Comparison of ENCODE assay signal across 1 cellular context in the genomic region with DNA sequence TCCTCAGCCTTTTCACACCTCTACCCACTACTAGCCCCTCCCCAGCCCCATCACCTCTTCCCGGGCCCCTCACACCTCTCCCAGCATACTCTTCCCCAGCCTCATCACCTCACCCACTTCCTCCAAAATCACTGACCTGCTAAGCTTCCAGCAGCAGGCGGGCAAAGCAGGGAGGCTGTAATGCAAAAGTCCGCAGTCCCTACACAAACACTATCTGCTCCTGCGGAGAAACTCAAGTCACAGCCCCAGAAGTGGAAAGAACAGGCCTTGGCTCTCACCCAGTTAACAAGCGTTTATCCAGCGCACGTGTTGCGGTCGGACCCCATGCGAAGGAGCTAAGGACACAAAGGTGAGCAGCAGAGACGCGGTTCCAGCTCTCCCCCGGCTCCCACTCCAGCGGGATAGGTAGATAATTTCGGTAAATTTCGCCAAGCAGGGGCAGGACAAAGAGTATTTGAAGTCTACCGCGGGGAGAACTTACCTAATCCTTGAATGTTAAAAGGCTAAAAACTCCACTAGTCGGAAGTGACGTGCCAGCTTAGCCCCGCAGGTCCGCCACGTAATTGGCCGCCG.
TF ChIP-seq lines count a peak whose summit lies in the region.

No MANE protein-coding gene starts in this region.

TF ChIP-seq in HEK293, 187 proteins besides CTCF, POLR2A, EP300 and RAD21 (continued from another document and continues in another):
- TF ChIP-seq, protein P1, sequence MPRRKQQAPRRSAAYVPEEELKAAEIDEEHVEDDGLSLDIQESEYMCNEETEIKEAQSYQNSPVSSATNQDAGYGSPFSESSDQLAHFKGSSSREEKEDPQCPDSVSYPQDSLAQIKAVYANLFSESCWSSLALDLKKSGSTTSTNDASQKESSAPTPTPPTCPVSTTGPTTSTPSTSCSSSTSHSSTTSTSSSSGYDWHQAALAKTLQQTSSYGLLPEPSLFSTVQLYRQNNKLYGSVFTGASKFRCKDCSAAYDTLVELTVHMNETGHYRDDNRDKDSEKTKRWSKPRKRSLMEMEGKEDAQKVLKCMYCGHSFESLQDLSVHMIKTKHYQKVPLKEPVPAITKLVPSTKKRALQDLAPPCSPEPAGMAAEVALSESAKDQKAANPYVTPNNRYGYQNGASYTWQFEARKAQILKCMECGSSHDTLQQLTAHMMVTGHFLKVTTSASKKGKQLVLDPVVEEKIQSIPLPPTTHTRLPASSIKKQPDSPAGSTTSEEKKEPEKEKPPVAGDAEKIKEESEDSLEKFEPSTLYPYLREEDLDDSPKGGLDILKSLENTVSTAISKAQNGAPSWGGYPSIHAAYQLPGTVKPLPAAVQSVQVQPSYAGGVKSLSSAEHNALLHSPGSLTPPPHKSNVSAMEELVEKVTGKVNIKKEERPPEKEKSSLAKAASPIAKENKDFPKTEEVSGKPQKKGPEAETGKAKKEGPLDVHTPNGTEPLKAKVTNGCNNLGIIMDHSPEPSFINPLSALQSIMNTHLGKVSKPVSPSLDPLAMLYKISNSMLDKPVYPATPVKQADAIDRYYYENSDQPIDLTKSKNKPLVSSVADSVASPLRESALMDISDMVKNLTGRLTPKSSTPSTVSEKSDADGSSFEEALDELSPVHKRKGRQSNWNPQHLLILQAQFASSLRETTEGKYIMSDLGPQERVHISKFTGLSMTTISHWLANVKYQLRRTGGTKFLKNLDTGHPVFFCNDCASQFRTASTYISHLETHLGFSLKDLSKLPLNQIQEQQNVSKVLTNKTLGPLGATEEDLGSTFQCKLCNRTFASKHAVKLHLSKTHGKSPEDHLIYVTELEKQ (tag by site-specific recombination; IDR thresholded peaks at IDR 0.05; ENCODE audit: borderline replicate concordance), result no peak
- TF ChIP-seq, protein P2, sequence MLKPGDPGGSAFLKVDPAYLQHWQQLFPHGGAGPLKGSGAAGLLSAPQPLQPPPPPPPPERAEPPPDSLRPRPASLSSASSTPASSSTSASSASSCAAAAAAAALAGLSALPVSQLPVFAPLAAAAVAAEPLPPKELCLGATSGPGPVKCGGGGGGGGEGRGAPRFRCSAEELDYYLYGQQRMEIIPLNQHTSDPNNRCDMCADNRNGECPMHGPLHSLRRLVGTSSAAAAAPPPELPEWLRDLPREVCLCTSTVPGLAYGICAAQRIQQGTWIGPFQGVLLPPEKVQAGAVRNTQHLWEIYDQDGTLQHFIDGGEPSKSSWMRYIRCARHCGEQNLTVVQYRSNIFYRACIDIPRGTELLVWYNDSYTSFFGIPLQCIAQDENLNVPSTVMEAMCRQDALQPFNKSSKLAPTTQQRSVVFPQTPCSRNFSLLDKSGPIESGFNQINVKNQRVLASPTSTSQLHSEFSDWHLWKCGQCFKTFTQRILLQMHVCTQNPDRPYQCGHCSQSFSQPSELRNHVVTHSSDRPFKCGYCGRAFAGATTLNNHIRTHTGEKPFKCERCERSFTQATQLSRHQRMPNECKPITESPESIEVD (tag by site-specific recombination; IDR thresholded peaks at IDR 0.05), result 0 out of 2 replicates have a peak, but pooled peaks have one; percentile 27
- peak; percentile 59 for TF ChIP-seq SP7 (tag by site-specific recombination; IDR thresholded peaks at IDR 0.05)
- TF ChIP-seq, protein P3, sequence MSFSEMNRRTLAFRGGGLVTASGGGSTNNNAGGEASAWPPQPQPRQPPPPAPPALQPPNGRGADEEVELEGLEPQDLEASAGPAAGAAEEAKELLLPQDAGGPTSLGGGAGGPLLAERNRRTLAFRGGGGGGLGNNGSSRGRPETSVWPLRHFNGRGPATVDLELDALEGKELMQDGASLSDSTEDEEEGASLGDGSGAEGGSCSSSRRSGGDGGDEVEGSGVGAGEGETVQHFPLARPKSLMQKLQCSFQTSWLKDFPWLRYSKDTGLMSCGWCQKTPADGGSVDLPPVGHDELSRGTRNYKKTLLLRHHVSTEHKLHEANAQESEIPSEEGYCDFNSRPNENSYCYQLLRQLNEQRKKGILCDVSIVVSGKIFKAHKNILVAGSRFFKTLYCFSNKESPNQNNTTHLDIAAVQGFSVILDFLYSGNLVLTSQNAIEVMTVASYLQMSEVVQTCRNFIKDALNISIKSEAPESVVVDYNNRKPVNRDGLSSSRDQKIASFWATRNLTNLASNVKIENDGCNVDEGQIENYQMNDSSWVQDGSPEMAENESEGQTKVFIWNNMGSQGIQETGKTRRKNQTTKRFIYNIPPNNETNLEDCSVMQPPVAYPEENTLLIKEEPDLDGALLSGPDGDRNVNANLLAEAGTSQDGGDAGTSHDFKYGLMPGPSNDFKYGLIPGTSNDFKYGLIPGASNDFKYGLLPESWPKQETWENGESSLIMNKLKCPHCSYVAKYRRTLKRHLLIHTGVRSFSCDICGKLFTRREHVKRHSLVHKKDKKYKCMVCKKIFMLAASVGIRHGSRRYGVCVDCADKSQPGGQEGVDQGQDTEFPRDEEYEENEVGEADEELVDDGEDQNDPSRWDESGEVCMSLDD (tag by site-specific recombination; IDR thresholded peaks at IDR 0.05), result peak; percentile 35; the same call in 1 of the 2 replicates
- no peak for TF ChIP-seq ZNF19 (tag by site-specific recombination; IDR thresholded peaks at IDR 0.05; ENCODE audit: low read depth)
- TF ChIP-seq ZNF843 (tag by site-specific recombination; IDR thresholded peaks at IDR 0.05), result peak; percentile 57; the same call in 1 of the 2 replicates
- TF ChIP-seq ZNF560 (tag by site-specific recombination; IDR thresholded peaks at IDR 0.05; ENCODE audit: borderline replicate concordance), result no peak
- no peak for TF ChIP-seq HOXA7 (CRISPR knock-in tag; IDR thresholded peaks at IDR 0.05; ENCODE audit: borderline replicate concordance)
- peak; percentile 80 for TF ChIP-seq SP3 (tag by site-specific recombination; IDR thresholded peaks at IDR 0.05)
- TF ChIP-seq, protein P4, sequence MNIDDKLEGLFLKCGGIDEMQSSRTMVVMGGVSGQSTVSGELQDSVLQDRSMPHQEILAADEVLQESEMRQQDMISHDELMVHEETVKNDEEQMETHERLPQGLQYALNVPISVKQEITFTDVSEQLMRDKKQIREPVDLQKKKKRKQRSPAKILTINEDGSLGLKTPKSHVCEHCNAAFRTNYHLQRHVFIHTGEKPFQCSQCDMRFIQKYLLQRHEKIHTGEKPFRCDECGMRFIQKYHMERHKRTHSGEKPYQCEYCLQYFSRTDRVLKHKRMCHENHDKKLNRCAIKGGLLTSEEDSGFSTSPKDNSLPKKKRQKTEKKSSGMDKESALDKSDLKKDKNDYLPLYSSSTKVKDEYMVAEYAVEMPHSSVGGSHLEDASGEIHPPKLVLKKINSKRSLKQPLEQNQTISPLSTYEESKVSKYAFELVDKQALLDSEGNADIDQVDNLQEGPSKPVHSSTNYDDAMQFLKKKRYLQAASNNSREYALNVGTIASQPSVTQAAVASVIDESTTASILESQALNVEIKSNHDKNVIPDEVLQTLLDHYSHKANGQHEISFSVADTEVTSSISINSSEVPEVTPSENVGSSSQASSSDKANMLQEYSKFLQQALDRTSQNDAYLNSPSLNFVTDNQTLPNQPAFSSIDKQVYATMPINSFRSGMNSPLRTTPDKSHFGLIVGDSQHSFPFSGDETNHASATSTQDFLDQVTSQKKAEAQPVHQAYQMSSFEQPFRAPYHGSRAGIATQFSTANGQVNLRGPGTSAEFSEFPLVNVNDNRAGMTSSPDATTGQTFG (tag by site-specific recombination; IDR thresholded peaks at IDR 0.05; ENCODE audit: borderline replicate concordance), result no peak
- TF ChIP-seq, protein P5, sequence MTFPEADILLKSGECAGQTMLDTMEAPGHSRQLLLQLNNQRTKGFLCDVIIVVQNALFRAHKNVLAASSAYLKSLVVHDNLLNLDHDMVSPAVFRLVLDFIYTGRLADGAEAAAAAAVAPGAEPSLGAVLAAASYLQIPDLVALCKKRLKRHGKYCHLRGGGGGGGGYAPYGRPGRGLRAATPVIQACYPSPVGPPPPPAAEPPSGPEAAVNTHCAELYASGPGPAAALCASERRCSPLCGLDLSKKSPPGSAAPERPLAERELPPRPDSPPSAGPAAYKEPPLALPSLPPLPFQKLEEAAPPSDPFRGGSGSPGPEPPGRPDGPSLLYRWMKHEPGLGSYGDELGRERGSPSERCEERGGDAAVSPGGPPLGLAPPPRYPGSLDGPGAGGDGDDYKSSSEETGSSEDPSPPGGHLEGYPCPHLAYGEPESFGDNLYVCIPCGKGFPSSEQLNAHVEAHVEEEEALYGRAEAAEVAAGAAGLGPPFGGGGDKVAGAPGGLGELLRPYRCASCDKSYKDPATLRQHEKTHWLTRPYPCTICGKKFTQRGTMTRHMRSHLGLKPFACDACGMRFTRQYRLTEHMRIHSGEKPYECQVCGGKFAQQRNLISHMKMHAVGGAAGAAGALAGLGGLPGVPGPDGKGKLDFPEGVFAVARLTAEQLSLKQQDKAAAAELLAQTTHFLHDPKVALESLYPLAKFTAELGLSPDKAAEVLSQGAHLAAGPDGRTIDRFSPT (tag by site-specific recombination; IDR thresholded peaks at IDR 0.05), result 0 out of 2 replicates have a peak, but pooled peaks have one; percentile 10
- TF ChIP-seq, protein P6, sequence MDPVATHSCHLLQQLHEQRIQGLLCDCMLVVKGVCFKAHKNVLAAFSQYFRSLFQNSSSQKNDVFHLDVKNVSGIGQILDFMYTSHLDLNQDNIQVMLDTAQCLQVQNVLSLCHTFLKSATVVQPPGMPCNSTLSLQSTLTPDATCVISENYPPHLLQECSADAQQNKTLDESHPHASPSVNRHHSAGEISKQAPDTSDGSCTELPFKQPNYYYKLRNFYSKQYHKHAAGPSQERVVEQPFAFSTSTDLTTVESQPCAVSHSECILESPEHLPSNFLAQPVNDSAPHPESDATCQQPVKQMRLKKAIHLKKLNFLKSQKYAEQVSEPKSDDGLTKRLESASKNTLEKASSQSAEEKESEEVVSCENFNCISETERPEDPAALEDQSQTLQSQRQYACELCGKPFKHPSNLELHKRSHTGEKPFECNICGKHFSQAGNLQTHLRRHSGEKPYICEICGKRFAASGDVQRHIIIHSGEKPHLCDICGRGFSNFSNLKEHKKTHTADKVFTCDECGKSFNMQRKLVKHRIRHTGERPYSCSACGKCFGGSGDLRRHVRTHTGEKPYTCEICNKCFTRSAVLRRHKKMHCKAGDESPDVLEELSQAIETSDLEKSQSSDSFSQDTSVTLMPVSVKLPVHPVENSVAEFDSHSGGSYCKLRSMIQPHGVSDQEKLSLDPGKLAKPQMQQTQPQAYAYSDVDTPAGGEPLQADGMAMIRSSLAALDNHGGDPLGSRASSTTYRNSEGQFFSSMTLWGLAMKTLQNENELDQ (tag by site-specific recombination; IDR thresholded peaks at IDR 0.05; ENCODE audit: low read depth), result no peak
- no peak for TF ChIP-seq ZBTB8A (tag by site-specific recombination; IDR thresholded peaks at IDR 0.05)
- no peak for TF ChIP-seq ZNF175 (tag by site-specific recombination; IDR thresholded peaks at IDR 0.05)
- peak; percentile 56; the same call in 1 of the 2 replicates for TF ChIP-seq ZNF610 (tag by site-specific recombination; IDR thresholded peaks at IDR 0.05; ENCODE audit: borderline replicate concordance)
- TF ChIP-seq ZNF239 (tag by site-specific recombination; IDR thresholded peaks at IDR 0.05), result no peak
- peak; percentile 81 for TF ChIP-seq ZIC2 (tag by site-specific recombination; IDR thresholded peaks at IDR 0.05)
- TF ChIP-seq ZNF600 (tag by site-specific recombination; IDR thresholded peaks at IDR 0.05), result peak; percentile 71
- TF ChIP-seq, protein P7, sequence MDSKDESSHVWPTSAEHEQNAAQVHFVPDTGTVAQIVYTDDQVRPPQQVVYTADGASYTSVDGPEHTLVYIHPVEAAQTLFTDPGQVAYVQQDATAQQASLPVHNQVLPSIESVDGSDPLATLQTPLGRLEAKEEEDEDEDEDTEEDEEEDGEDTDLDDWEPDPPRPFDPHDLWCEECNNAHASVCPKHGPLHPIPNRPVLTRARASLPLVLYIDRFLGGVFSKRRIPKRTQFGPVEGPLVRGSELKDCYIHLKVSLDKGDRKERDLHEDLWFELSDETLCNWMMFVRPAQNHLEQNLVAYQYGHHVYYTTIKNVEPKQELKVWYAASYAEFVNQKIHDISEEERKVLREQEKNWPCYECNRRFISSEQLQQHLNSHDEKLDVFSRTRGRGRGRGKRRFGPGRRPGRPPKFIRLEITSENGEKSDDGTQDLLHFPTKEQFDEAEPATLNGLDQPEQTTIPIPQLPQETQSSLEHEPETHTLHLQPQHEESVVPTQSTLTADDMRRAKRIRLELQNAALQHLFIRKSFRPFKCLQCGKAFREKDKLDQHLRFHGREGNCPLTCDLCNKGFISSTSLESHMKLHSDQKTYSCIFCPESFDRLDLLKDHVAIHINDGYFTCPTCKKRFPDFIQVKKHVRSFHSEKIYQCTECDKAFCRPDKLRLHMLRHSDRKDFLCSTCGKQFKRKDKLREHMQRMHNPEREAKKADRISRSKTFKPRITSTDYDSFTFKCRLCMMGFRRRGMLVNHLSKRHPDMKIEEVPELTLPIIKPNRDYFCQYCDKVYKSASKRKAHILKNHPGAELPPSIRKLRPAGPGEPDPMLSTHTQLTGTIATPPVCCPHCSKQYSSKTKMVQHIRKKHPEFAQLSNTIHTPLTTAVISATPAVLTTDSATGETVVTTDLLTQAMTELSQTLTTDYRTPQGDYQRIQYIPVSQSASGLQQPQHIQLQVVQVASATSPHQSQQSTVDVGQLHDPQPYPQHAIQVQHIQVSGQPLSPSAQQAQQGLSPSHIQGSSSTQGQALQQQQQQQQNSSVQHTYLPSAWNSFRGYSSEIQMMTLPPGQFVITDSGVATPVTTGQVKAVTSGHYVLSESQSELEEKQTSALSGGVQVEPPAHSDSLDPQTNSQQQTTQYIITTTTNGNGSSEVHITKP (tag by site-specific recombination; IDR thresholded peaks at IDR 0.05), result peak; percentile 69
- TF ChIP-seq, protein P8, sequence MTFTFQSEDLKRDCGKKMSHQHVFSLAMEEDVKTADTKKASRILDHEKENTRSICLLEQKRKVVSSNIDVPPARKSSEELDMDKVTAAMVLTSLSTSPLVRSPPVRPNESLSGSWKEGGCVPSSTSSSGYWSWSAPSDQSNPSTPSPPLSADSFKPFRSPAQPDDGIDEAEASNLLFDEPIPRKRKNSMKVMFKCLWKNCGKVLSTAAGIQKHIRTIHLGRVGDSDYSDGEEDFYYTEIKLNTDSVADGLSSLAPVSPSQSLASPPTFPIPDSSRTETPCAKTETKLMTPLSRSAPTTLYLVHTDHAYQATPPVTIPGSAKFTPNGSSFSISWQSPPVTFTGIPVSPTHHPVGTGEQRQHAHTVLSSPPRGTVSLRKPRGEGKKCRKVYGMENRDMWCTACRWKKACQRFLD (tag by site-specific recombination; IDR thresholded peaks at IDR 0.05), result no peak
- no peak for TF ChIP-seq ZBTB7A (tag by site-specific recombination; IDR thresholded peaks at IDR 0.05; ENCODE audit: low read depth)
- peak; percentile 56; the same call in 1 of the 2 replicates for TF ChIP-seq WT1 (tag by site-specific recombination; IDR thresholded peaks at IDR 0.05)
- no peak for TF ChIP-seq GLI2 (tag by site-specific recombination; IDR thresholded peaks at IDR 0.05; ENCODE audit: borderline replicate concordance, low read depth)
- TF ChIP-seq, protein P9, sequence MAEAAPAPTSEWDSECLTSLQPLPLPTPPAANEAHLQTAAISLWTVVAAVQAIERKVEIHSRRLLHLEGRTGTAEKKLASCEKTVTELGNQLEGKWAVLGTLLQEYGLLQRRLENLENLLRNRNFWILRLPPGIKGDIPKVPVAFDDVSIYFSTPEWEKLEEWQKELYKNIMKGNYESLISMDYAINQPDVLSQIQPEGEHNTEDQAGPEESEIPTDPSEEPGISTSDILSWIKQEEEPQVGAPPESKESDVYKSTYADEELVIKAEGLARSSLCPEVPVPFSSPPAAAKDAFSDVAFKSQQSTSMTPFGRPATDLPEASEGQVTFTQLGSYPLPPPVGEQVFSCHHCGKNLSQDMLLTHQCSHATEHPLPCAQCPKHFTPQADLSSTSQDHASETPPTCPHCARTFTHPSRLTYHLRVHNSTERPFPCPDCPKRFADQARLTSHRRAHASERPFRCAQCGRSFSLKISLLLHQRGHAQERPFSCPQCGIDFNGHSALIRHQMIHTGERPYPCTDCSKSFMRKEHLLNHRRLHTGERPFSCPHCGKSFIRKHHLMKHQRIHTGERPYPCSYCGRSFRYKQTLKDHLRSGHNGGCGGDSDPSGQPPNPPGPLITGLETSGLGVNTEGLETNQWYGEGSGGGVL (tag by site-specific recombination; IDR thresholded peaks at IDR 0.05), result peak; percentile 73
- TF ChIP-seq ZNF366 (tag by site-specific recombination; conservative IDR thresholded peaks at IDR 0.05), result peak; percentile 73
- TF ChIP-seq ZNF214 (tag by site-specific recombination; IDR thresholded peaks at IDR 0.05; ENCODE audit: borderline replicate concordance), result no peak
- no peak for TF ChIP-seq ZNF654 (tag by site-specific recombination; IDR thresholded peaks at IDR 0.05; ENCODE audit: low read depth)
